ENCODE assay signal across 18 cellular contexts in the genomic region with DNA sequence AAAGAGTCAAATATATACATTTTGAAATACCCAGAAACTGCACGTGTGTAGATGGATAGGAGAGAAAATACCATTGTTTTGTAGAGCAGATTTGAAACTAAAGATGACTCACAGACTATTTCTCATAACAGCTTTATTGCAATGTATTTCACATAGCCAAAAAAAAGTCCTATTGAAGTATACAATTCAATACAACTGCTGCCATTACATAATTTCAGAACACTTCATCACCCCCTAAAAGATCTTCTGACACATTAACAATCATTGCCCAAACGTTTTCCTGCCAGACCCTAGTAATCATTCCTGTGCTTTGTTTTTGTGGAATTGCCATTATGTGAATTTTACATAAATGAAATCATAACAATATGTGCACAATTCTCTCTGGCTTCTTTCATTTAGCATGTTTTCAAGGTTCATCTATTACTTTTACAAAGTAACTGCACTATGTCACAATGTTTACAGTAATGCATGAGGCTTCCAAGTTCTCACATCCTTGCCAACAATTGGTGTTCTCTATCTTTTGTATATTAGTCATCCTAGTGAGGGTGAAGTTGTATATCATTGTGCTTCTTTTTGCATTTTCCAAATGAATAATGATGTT.
DNase-seq lines count a peak whose midpoint lies in the region; ATAC-seq and TF ChIP-seq lines count a peak whose summit lies in the region.
"Had no signal": no experiment of that assay in that cellular context is flagged by ENCODE, and none has a peak within 500 bp of the region (broad histone marks: within the 10 kb centered on the region; RNA-seq: fewer than 3 reads in every experiment).

No MANE protein-coding gene starts in this region.

- POLR2A ChIA-PET in BJ (lab: Charles Lee): no interaction called here

- peak overlapping the region; percentile 85 for H3K27ac ChIP-seq in brain microvascular endothelial cell
- H3K27ac ChIP-seq: BLaER1, esophagus squamous epithelium, parathyroid adenoma, upper lobe of right lung had no signal

- DNase-seq in BJ (ENCODE audit: low read depth) (peak; percentile 62), LHCN-M2 (ENCODE audit: low read depth) (peak; percentile 68), brain microvascular endothelial cell (peak; percentile 69), iris pigment epithelial cell (ENCODE audit: low read depth) (peak; percentile 86), DMS153 treated with DMSO at 0.1 percent for 48 hours (lab: John Stamatoyannopoulos, UW; ENCODE audit: unreplicated experiment) (no peak), retina (no peak), GM10266 (ENCODE audit: extremely low spot score) (no peak)
- DNase-seq: activated naive CD4-positive, alpha-beta T cell treated with anti-CD3 and anti-CD28 coated beads, Interleukin-2, amount 50 U/mL, for 16 hours; DMS79 treated with DMSO at 0.1 percent for 48 hours; esophagus squamous epithelium; GOT3; OCI-M1; T-helper 1 cell; upper lobe of right lung had no signal

- no peak for ATAC-seq in GM21526 (IDR thresholded peaks at IDR 0.05; ENCODE audit: low FRiP score, unreplicated experiment)
- ATAC-seq: activated CD4-positive, CD25-positive, alpha-beta regulatory T cell treated with anti-CD3 and anti-CD28 coated beads, Interleukin-2, amount 50 U/mL, for 24 hours; upper lobe of right lung had no signal

- in situ Hi-C loops in brain microvascular endothelial cell (cut with HindIII; ENCODE audit: low pct_ligation_motif_present, low sequenced_read_pairs): no loop called here

- H3K4me3 ChIP-seq in BJ (ENCODE audit: low read depth, low read length) (no peak overlapping the region), brain microvascular endothelial cell (ENCODE audit: low read depth, low read length) (no peak overlapping the region)
- H3K4me3 ChIP-seq: BLaER1, esophagus squamous epithelium, upper lobe of right lung had no signal

- TF ChIP-seq CTCF in BJ (IDR thresholded peaks at IDR 0.05; ENCODE audit: insufficient read depth, low read depth, low read length): no peak
- TF ChIP-seq CTCF in brain microvascular endothelial cell (IDR thresholded peaks at IDR 0.05; ENCODE audit: low read depth, low read length, missing control alignments): no peak
- no peak for TF ChIP-seq CTCF in GM10266 (IDR thresholded peaks at IDR 0.05; ENCODE audit: control insufficient read depth, insufficient read depth, low read depth, missing control alignments)

- no peaks in the 10 kb centered on the region for H3K27me3 ChIP-seq in BJ (ENCODE audit: control insufficient read depth, insufficient read depth, low read length)
- no peaks in the 10 kb centered on the region for H3K27me3 ChIP-seq in brain microvascular endothelial cell (replicated peaks)
- H3K27me3 ChIP-seq: BLaER1, esophagus squamous epithelium, upper lobe of right lung had no signal

- CTCF ChIA-PET in BJ (lab: Yijun Ruan, JAX): no interaction called here

- H3K36me3 ChIP-seq in BJ (ENCODE audit: control insufficient read depth, insufficient read depth, low read length) (no peaks in the 10 kb centered on the region), brain microvascular endothelial cell (replicated peaks) (no peaks in the 10 kb centered on the region)
- H3K36me3 ChIP-seq: BLaER1, esophagus squamous epithelium, upper lobe of right lung had no signal

Comparison
In these comparisons a context has a peak if more than half of its experiments do, and no peak if none do; other contexts are left out.
1. DNase-seq: peak in BJ (single experiment), LHCN-M2 (single experiment), brain microvascular endothelial cell (single experiment) and iris pigment epithelial cell (single experiment); none in DMS153 treated with DMSO at 0.1 percent for 48 hours (single experiment), retina (single experiment) and GM10266 (single experiment).